21 cellular contexts compared by ENCODE assay signal in genomic region chr4:138449938-138450337, GRCh38.
DNase-seq lines count a peak whose midpoint lies in the region; ATAC-seq, FAIRE-seq and TF ChIP-seq lines count a peak whose summit lies in the region.
"Had no signal": no experiment of that assay in that cellular context is flagged by ENCODE, and none has a peak within 500 bp of the region (broad histone marks: within the 10 kb centered on the region; RNA-seq: fewer than 3 reads in every experiment).

No MANE protein-coding gene starts in this region.

- no peak overlapping the region for H4K8ac ChIP-seq in H1 (ENCODE audit: extremely low read depth, insufficient read depth, low read length)

- intact Hi-C loops in left colon (cut with DNase I, micrococcal nuclease): no loop called here

- no peak for TF ChIP-seq CTCF in H1 (IDR thresholded peaks at IDR 0.05; ENCODE audit: control extremely low read depth in 1 of 3, insufficient read depth in 1 of 3, low read depth in 1 of 3, low read length in 3 of 3)
- TF ChIP-seq CTCF in GM10248 (IDR thresholded peaks at IDR 0.05; ENCODE audit: control extremely low read depth, extremely low read depth, low read depth, missing control alignments): no peak

- 81% methylated on average over 3 of the region's 3 CpGs; no CpG with 5 or more reads in 1 of the 2 experiments for WGBS in H1 (ENCODE audit: extremely low coverage in 1 of 2, insufficient coverage in 1 of 2, insufficient read length in 1 of 2, insufficient replicate concordance in 2 of 2, low coverage in 1 of 2, low lambda C conversion rate in 2 of 2, missing lambda C conversion rate in 1 of 2), 2 experiments

- H3K23me2 ChIP-seq in H1 (ENCODE audit: low read depth, low read length): no peaks in the 10 kb centered on the region

- no peaks in the 10 kb centered on the region for H3K9me3 ChIP-seq in H1 (ENCODE audit: insufficient read depth in 2 of 2, low read depth in 1 of 2, low read length in 1 of 2)

- no peak overlapping the region for H3K23ac ChIP-seq in H1 (ENCODE audit: insufficient read length)

- H3K18ac ChIP-seq in H1 (ENCODE audit: extremely low read depth, low read length): no peak overlapping the region

- no peak overlapping the region for H3K4me3 ChIP-seq in H1 (ENCODE audit: extremely low read depth in 1 of 4, insufficient read depth in 2 of 4, low read depth in 3 of 4, low read length in 4 of 4)
- H3K4me3 ChIP-seq: GM23248, PC-9 had no signal

- H3K4ac ChIP-seq in H1 (replicated peaks; ENCODE audit: insufficient read length, low read depth, low read length): no peak overlapping the region

- POLR2A ChIA-PET in H1 (lab: Charles Lee; ENCODE audit: partially characterized antibody) (no interaction called here), GM10248 (lab: Yijun Ruan, JAX) (no interaction called here)

- H3K4me1 ChIP-seq in H1 (replicated peaks in 1 of 4; ENCODE audit: control insufficient read depth in 3 of 4, insufficient read depth in 4 of 4, low read length in 3 of 4): peaks cover 0 to 6% (median 0%) of the 10 kb centered on the region in 4 experiments; a peak in 1 of 7 replicates

- no peak overlapping the region for H3K14ac ChIP-seq in H1 (ENCODE audit: insufficient read length)

- no peak overlapping the region for H3K56ac ChIP-seq in H1 (replicated peaks; ENCODE audit: insufficient read length, low read depth, low read length)

- no peaks in the 10 kb centered on the region for H4K20me1 ChIP-seq in H1 (replicated peaks in 1 of 2; ENCODE audit: control insufficient read depth in 1 of 2, insufficient read depth in 2 of 2, low read length in 2 of 2)

- no peak overlapping the region for H2AK5ac ChIP-seq in H1 (ENCODE audit: low read depth, low read length)

- H2AFZ ChIP-seq in H1 (ENCODE audit: low read length): peak overlapping the region; percentile 24; the same call in 1 of the 2 replicates
- H2AFZ ChIP-seq: GM23248, PC-9 had no signal

- no peak overlapping the region for H2BK20ac ChIP-seq in H1 (ENCODE audit: low read length)

- no peak for TF ChIP-seq RAD21 in H1 (IDR thresholded peaks at IDR 0.05 in 1 of 2, conservative IDR thresholded peaks at IDR 0.05 in 1 of 2; ENCODE audit: low read depth in 2 of 2, low read length in 2 of 2)

- H3K36me3 ChIP-seq in H1 (ENCODE audit: control insufficient read depth in 2 of 4, insufficient read depth in 4 of 4, low read length in 3 of 4): no peaks in the 10 kb centered on the region

- H3K4me2 ChIP-seq in H1 (ENCODE audit: insufficient read depth in 1 of 2, low read depth in 2 of 2, low read length in 2 of 2): no peak overlapping the region
- H3K4me2 ChIP-seq: PC-9 had no signal

- CTCF ChIA-PET in H1 (lab: Charles Lee; ENCODE audit: partially characterized antibody): no interaction called here
- CTCF ChIA-PET in GM10248 (lab: Yijun Ruan, JAX): no interaction called here

- no peaks in the 10 kb centered on the region for H3K79me2 ChIP-seq in H1 (ENCODE audit: control insufficient read depth in 1 of 2, insufficient read depth in 2 of 2, low read length in 2 of 2)

- no peaks in the 10 kb centered on the region for H3K79me1 ChIP-seq in H1 (ENCODE audit: low read depth, low read length)

- H3K27me3 ChIP-seq in H1 (replicated peaks in 1 of 4; ENCODE audit: control insufficient read depth in 3 of 4, extremely low read depth in 1 of 4, insufficient read depth in 3 of 4, low read length in 3 of 4): no peaks in the 10 kb centered on the region

- FAIRE-seq in H1 (lab: Jason Lieb, UNC): no peak

- peak; percentile 74 for ATAC-seq in left colon

- H3K9ac ChIP-seq in H1 (replicated peaks in 1 of 4; ENCODE audit: extremely low read depth in 1 of 4, low read depth in 3 of 4, low read length in 3 of 4): no peak overlapping the region
- H3K9ac ChIP-seq: GM23248 had no signal

- no peak for TF ChIP-seq EP300 in H1 (IDR thresholded peaks at IDR 0.05; ENCODE audit: borderline replicate concordance in 1 of 2, low read depth in 2 of 2, low read length in 2 of 2)

- no peak overlapping the region for H4K91ac ChIP-seq in H1 (replicated peaks; ENCODE audit: insufficient read length, low read length)

- peak; percentile 26 for DNase-seq in EH (ENCODE audit: low read depth)
- DNase-seq in OCI-M1 (lab: John Stamatoyannopoulos, UW): peak; percentile 26
- DNase-seq in H1 (ENCODE audit: low read depth in 1 of 2, low spot score in 2 of 2): no peak
- DNase-seq in left colon: no peak
- DNase-seq in amygdala (lab: John Stamatoyannopoulos, UW): no peak
- DNase-seq in retina: no peak
- DNase-seq in NCI-H226: no peak
- no peak for DNase-seq in GM10248 (ENCODE audit: extremely low spot score)
- DNase-seq: Calu3; CD4-positive, alpha-beta memory T cell; DMS53; GM23248; IMR-90; Kasumi-1; MV-4-11; NCI-H1417 treated with DMSO at 0.1 percent for 48 hours; NCI-H2029; NCI-H2171; NCI-H510A; NCI-H774; PC-9 had no signal

- H2BK5ac ChIP-seq in H1 (ENCODE audit: low read depth, low read length): no peak overlapping the region

- H2BK15ac ChIP-seq in H1 (ENCODE audit: low read length): no peak overlapping the region

- no peak overlapping the region for H2BK12ac ChIP-seq in H1 (ENCODE audit: low read depth, low read length)

- TF ChIP-seq POLR2A in H1 (IDR thresholded peaks at IDR 0.05; ENCODE audit: control extremely low read depth in 1 of 2, low read depth in 2 of 2, low read length in 2 of 2): no peak

- no peak overlapping the region for H3K27ac ChIP-seq in H1 (ENCODE audit: low read depth, low read length)
- H3K27ac ChIP-seq: GM23248, PC-9 had no signal

- H4K5ac ChIP-seq in H1 (ENCODE audit: insufficient read length, low read depth, low read length): no peak overlapping the region

- no peak overlapping the region for H2BK120ac ChIP-seq in H1 (replicated peaks; ENCODE audit: low read depth, low read length)

TF ChIP-seq in H1, 55 proteins besides CTCF, POLR2A, EP300 and RAD21 (continues in another document):
- TF ChIP-seq BRCA1 (IDR thresholded peaks at IDR 0.05; ENCODE audit: low read depth, low read length) (no peak), TAF1 (IDR thresholded peaks at IDR 0.05; ENCODE audit: low read depth, low read length) (no peak), KDM1A (IDR thresholded peaks at IDR 0.05; ENCODE audit: borderline replicate concordance, low read length) (no peak), ATF2 (IDR thresholded peaks at IDR 0.05; ENCODE audit: low read length) (no peak), CBX5 (IDR thresholded peaks at IDR 0.05; ENCODE audit: low read depth, low read length) (no peak), FOSL1 (IDR thresholded peaks at IDR 0.05; ENCODE audit: insufficient read depth, low read depth, low read length) (no peak), TAF7 (optimal IDR thresholded peaks at IDR 0.05; ENCODE audit: borderline replicate concordance, low read depth, low read length) (no peak), CEBPB (IDR thresholded peaks at IDR 0.05; ENCODE audit: low read depth, low read length) (no peak), NRF1 (IDR thresholded peaks at IDR 0.05; ENCODE audit: low read depth, low read length) (no peak), RBBP5 (IDR thresholded peaks at IDR 0.05; ENCODE audit: borderline replicate concordance, low read depth, low read length) (no peak), CHD2 (IDR thresholded peaks at IDR 0.05; ENCODE audit: low read length) (no peak), RNF2 (IDR thresholded peaks at IDR 0.05; ENCODE audit: borderline replicate concordance, low read depth, low read length, missing control alignments, poor library complexity, severe bottlenecking) (no peak), CBX8 (IDR thresholded peaks at IDR 0.05; ENCODE audit: borderline replicate concordance, low read depth, low read length) (no peak), RXRA (IDR thresholded peaks at IDR 0.05; ENCODE audit: insufficient read depth, low read depth, low read length) (no peak), ATF3 (IDR thresholded peaks at IDR 0.05; ENCODE audit: insufficient read depth, low read depth, low read length) (no peak), PHF8 (conservative IDR thresholded peaks at IDR 0.05; ENCODE audit: low read depth, low read length) (no peak)
- TF ChIP-seq, protein P1, sequence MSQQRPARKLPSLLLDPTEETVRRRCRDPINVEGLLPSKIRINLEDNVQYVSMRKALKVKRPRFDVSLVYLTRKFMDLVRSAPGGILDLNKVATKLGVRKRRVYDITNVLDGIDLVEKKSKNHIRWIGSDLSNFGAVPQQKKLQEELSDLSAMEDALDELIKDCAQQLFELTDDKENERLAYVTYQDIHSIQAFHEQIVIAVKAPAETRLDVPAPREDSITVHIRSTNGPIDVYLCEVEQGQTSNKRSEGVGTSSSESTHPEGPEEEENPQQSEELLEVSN (IDR thresholded peaks at IDR 0.05): no peak

Comparison
In these comparisons a context has a peak if more than half of its experiments do, and no peak if none do; other contexts are left out.
1. DNase-seq: peak in EH (single experiment) and OCI-M1 (single experiment); none in H1 (0 of 2), left colon (0 of 2), amygdala (0 of 56), retina (single experiment), NCI-H226 (single experiment) and GM10248 (single experiment).